In the genomic region with DNA sequence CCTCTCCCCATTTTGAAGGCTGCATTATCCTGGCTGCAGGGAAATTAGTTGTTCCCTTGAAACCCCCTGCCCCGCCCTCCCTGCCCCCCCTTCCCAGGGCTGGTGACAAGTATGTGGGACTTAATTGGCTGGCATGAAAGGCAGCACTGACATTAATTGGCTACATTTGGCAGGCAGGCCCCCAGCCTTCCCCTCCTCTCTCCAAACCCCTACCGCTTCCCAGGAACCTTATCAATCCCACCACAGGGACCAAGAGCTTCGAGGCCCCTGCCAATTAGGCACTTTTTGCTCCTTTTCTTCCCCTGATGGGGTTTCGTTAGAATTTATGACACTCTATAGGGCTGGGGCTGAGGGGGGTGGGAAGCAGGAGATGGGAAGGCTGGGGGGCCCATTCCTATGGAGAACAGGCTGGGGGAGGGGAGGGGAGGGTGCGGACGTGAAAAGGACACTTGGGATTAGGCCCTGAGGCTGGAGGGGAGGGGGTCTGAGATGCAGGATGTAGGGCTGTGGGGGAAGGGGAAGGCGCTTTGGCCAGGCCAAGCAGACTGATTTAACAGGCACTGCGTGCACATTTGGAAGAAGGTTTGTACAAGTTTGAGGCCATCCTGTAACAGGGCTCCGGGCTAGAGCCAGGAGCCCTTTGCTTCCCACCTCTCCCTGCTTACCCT, we compare ENCODE assay signal across 1 cellular context.
TF ChIP-seq lines count a peak whose summit lies in the region.

No MANE protein-coding gene starts in this region.

TF ChIP-seq in HEK293, 187 proteins besides CTCF, POLR2A, EP300 and RAD21:
- no peak for TF ChIP-seq ZNF670 (tag by site-specific recombination; IDR thresholded peaks at IDR 0.05; ENCODE audit: low read depth)
- no peak for TF ChIP-seq ZNF112 (tag by site-specific recombination; IDR thresholded peaks at IDR 0.05)
- no peak for TF ChIP-seq GLIS2 (tag by site-specific recombination; IDR thresholded peaks at IDR 0.05)
- 0 out of 2 replicates have a peak, but pooled peaks have one; percentile 19 for TF ChIP-seq ZIC2 (tag by site-specific recombination; IDR thresholded peaks at IDR 0.05)
- no peak for TF ChIP-seq ZNF701 (tag by site-specific recombination; IDR thresholded peaks at IDR 0.05)
